In genomic region chr6:155881845-155882526, GRCh38 we compare ENCODE assay signal across 14 cellular contexts.
DNase-seq lines count a peak whose midpoint lies in the region; ATAC-seq, FAIRE-seq and TF ChIP-seq lines count a peak whose summit lies in the region.
"Had no signal": no experiment of that assay in that cellular context is flagged by ENCODE, and none has a peak within 500 bp of the region (broad histone marks: within the 10 kb centered on the region; RNA-seq: fewer than 3 reads in every experiment).

No MANE protein-coding gene starts in this region.

- no peak for TF ChIP-seq EP300 in SK-N-SH (IDR thresholded peaks at IDR 0.05; ENCODE audit: borderline replicate concordance in 1 of 2, low read depth in 1 of 2, low read length in 1 of 2)

- no peak for FAIRE-seq in RCC 7860 (lab: Jason Lieb, UNC)
- FAIRE-seq: islet of Langerhans, pancreas had no signal

- H3K4me2 ChIP-seq in SK-N-SH (no peak overlapping the region), Karpas-422 (ENCODE audit: low read depth, low read length, poor library complexity, severe bottlenecking) (no peak overlapping the region)

- H3K79me2 ChIP-seq in SK-N-SH (ENCODE audit: insufficient read depth) (no peaks in the 10 kb centered on the region), Karpas-422 (ENCODE audit: low read length) (no peaks in the 10 kb centered on the region)

- intact Hi-C loops in sciatic nerve (cut with DNase I): no loop called here

- TF ChIP-seq RAD21 in SK-N-SH (IDR thresholded peaks at IDR 0.05; ENCODE audit: low read length): no peak

- WGBS in SK-N-SH (ENCODE audit: low lambda C conversion rate): 91% methylated on average over 5 of the region's 5 CpGs

- H3K27me3 ChIP-seq in SK-N-SH (ENCODE audit: insufficient read depth) (no peaks in the 10 kb centered on the region), Karpas-422 (ENCODE audit: low read length) (no peaks in the 10 kb centered on the region)
- H3K27me3 ChIP-seq: pancreas had no signal

- H4K20me1 ChIP-seq in SK-N-SH (ENCODE audit: insufficient read depth): no peaks in the 10 kb centered on the region
- no peaks in the 10 kb centered on the region for H4K20me1 ChIP-seq in Karpas-422 (ENCODE audit: insufficient read depth, low read depth, low read length)

- ATAC-seq in SK-N-SH treated with all-trans-retinoic acid at 6 μM for 48 hours (peak; percentile 46; the same call in 1 of the 3 replicates), GM21825 (IDR thresholded peaks at IDR 0.05; ENCODE audit: unreplicated experiment) (peak; percentile 39), HG03432 (IDR thresholded peaks at IDR 0.05; ENCODE audit: unreplicated experiment) (peak; percentile 42), sciatic nerve (peak; percentile 50)
- ATAC-seq: pancreas had no signal

- H3K36me3 ChIP-seq in SK-N-SH (replicated peaks in 1 of 2; ENCODE audit: control insufficient read depth in 1 of 2, insufficient read depth in 2 of 2, low read length in 1 of 2): no peaks in the 10 kb centered on the region
- H3K36me3 ChIP-seq in Karpas-422 (ENCODE audit: insufficient read depth, low read length): no peaks in the 10 kb centered on the region
- H3K36me3 ChIP-seq: pancreas had no signal

- peaks cover 7% of the 10 kb centered on the region for H3F3A ChIP-seq in SK-N-SH (replicated peaks; ENCODE audit: insufficient read depth)

- POLR2A ChIA-PET in SK-N-SH (lab: Yijun Ruan, JAX): no interaction called here

- DNase-seq in SK-N-SH (no peak), sciatic nerve (ENCODE audit: low spot score) (no peak), RCC 7860 (ENCODE audit: low spot score) (no peak), Karpas-422 (no peak), NCI-H1417 (lab: John Stamatoyannopoulos, UW) (no peak)
- DNase-seq: activated CD4-positive, CD25-positive, alpha-beta regulatory T cell; NCI-H146 had no signal

- H2AFZ ChIP-seq in SK-N-SH (ENCODE audit: low read depth): no peak overlapping the region
- no peak overlapping the region for H2AFZ ChIP-seq in Karpas-422 (ENCODE audit: low read length)

- H3K9ac ChIP-seq in SK-N-SH (no peak overlapping the region), Karpas-422 (ENCODE audit: low read length) (no peak overlapping the region)

- no peak overlapping the region for H3K4me3 ChIP-seq in SK-N-SH (ENCODE audit: low read depth in 2 of 2, low read length in 1 of 2)
- H3K4me3 ChIP-seq in Karpas-422 (ENCODE audit: low read length): no peak overlapping the region
- H3K4me3 ChIP-seq: pancreas had no signal

- peaks cover 0 to 3% of the 10 kb centered on the region in 2 experiments; a peak in 1 of 4 replicates for H3K4me1 ChIP-seq in SK-N-SH (ENCODE audit: control insufficient read depth in 1 of 2, insufficient read depth in 2 of 2, low read depth in 1 of 2, low read length in 1 of 2)
- H3K4me1 ChIP-seq in Karpas-422 (ENCODE audit: low read length): no peaks in the 10 kb centered on the region
- H3K4me1 ChIP-seq: pancreas had no signal

- TF ChIP-seq CTCF in SK-N-SH (IDR thresholded peaks at IDR 0.05): no peak

- H3K9me2 ChIP-seq in SK-N-SH (no peaks in the 10 kb centered on the region), Karpas-422 (replicated peaks; ENCODE audit: insufficient read depth, low read length) (no peaks in the 10 kb centered on the region)

- H3K27ac ChIP-seq in SK-N-SH (ENCODE audit: low read depth in 2 of 2, low read length in 1 of 2): no peak overlapping the region
- H3K27ac ChIP-seq in Karpas-422 (ENCODE audit: low read length): no peak overlapping the region
- H3K27ac ChIP-seq: 22Rv1, epithelial cell of prostate had no signal

- CTCF ChIA-PET in SK-N-SH (lab: Yijun Ruan, JAX): no interaction called here

- H3K9me3 ChIP-seq in SK-N-SH (no peaks in the 10 kb centered on the region), Karpas-422 (ENCODE audit: low read length) (no peaks in the 10 kb centered on the region)
- H3K9me3 ChIP-seq: pancreas had no signal

TF ChIP-seq in SK-N-SH treated with all-trans-retinoic acid at 6 μM for 48 hours, 23 proteins besides CTCF, POLR2A, EP300 and RAD21 (continues in another document):
- TF ChIP-seq, protein P1, sequence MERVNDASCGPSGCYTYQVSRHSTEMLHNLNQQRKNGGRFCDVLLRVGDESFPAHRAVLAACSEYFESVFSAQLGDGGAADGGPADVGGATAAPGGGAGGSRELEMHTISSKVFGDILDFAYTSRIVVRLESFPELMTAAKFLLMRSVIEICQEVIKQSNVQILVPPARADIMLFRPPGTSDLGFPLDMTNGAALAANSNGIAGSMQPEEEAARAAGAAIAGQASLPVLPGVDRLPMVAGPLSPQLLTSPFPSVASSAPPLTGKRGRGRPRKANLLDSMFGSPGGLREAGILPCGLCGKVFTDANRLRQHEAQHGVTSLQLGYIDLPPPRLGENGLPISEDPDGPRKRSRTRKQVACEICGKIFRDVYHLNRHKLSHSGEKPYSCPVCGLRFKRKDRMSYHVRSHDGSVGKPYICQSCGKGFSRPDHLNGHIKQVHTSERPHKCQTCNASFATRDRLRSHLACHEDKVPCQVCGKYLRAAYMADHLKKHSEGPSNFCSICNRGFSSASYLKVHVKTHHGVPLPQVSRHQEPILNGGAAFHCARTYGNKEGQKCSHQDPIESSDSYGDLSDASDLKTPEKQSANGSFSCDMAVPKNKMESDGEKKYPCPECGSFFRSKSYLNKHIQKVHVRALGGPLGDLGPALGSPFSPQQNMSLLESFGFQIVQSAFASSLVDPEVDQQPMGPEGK (CRISPR knock-in tag; IDR thresholded peaks at IDR 0.05; ENCODE audit: borderline replicate concordance): no peak
- no peak for TF ChIP-seq RARB (CRISPR knock-in tag; IDR thresholded peaks at IDR 0.05)
- no peak for TF ChIP-seq PPARA (CRISPR knock-in tag; IDR thresholded peaks at IDR 0.05; ENCODE audit: borderline replicate concordance)
- TF ChIP-seq OSR1 (CRISPR knock-in tag; IDR thresholded peaks at IDR 0.05): no peak
- TF ChIP-seq GLIS3 (CRISPR knock-in tag; IDR thresholded peaks at IDR 0.05): no peak

TF ChIP-seq in SK-N-SH, 30 proteins besides CTCF, POLR2A, EP300 and RAD21:
- TF ChIP-seq MXI1 (IDR thresholded peaks at IDR 0.05; ENCODE audit: low read depth, low read length) (no peak), TCF12 (IDR thresholded peaks at IDR 0.05) (no peak), MEF2A (IDR thresholded peaks at IDR 0.05; ENCODE audit: borderline replicate concordance, low read depth) (no peak), NRF1 (IDR thresholded peaks at IDR 0.05; ENCODE audit: low read depth, low read length) (no peak), EZH2phosphoT487 (IDR thresholded peaks at IDR 0.05; ENCODE audit: borderline replicate concordance, low read depth) (no peak), CHD2 (IDR thresholded peaks at IDR 0.05; ENCODE audit: low read length, partially characterized antibody) (no peak), ELF1 (IDR thresholded peaks at IDR 0.05) (no peak), RCOR1 (IDR thresholded peaks at IDR 0.05; ENCODE audit: low read length) (no peak), FOXM1 (IDR thresholded peaks at IDR 0.05; ENCODE audit: low read depth) (no peak), TEAD4 (IDR thresholded peaks at IDR 0.05; ENCODE audit: borderline replicate concordance, insufficient read depth) (no peak), FOXJ3 (CRISPR knock-in tag; IDR thresholded peaks at IDR 0.05) (no peak), YY1 (IDR thresholded peaks at IDR 0.05; ENCODE audit: low read depth) (no peak), FOSL2 (IDR thresholded peaks at IDR 0.05; ENCODE audit: borderline replicate concordance, low read depth) (no peak), IRF3 (IDR thresholded peaks at IDR 0.05; ENCODE audit: low read depth, low read length) (no peak), JUND (IDR thresholded peaks at IDR 0.05) (no peak), SMC3 (IDR thresholded peaks at IDR 0.05; ENCODE audit: low read depth, low read length) (no peak), NFIC (IDR thresholded peaks at IDR 0.05; ENCODE audit: borderline replicate concordance) (no peak), TAF1 (IDR thresholded peaks at IDR 0.05; ENCODE audit: borderline replicate concordance, low read depth, low read length) (no peak)
- TF ChIP-seq, protein P2, sequence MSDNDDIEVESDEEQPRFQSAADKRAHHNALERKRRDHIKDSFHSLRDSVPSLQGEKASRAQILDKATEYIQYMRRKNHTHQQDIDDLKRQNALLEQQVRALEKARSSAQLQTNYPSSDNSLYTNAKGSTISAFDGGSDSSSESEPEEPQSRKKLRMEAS (IDR thresholded peaks at IDR 0.05; ENCODE audit: low read depth): no peak
- TF ChIP-seq, protein P3, sequence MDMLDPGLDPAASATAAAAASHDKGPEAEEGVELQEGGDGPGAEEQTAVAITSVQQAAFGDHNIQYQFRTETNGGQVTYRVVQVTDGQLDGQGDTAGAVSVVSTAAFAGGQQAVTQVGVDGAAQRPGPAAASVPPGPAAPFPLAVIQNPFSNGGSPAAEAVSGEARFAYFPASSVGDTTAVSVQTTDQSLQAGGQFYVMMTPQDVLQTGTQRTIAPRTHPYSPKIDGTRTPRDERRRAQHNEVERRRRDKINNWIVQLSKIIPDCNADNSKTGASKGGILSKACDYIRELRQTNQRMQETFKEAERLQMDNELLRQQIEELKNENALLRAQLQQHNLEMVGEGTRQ (IDR thresholded peaks at IDR 0.05; ENCODE audit: borderline replicate concordance, low read depth, low read length): no peak
